2 cellular contexts compared by ENCODE assay signal in genomic region chr16:2719328-2720062, GRCh38.
TF ChIP-seq lines count a peak whose summit lies in the region.

No MANE protein-coding gene starts in this region.

TF ChIP-seq in A549, 52 proteins besides CTCF, POLR2A, EP300 and RAD21:
- TF ChIP-seq EHF (CRISPR knock-in tag; IDR thresholded peaks at IDR 0.05) (no peak), RFX5 (IDR thresholded peaks at IDR 0.05) (no peak), ATOH8 (CRISPR knock-in tag; IDR thresholded peaks at IDR 0.05; ENCODE audit: low read depth) (no peak)
- TF ChIP-seq, protein P1, sequence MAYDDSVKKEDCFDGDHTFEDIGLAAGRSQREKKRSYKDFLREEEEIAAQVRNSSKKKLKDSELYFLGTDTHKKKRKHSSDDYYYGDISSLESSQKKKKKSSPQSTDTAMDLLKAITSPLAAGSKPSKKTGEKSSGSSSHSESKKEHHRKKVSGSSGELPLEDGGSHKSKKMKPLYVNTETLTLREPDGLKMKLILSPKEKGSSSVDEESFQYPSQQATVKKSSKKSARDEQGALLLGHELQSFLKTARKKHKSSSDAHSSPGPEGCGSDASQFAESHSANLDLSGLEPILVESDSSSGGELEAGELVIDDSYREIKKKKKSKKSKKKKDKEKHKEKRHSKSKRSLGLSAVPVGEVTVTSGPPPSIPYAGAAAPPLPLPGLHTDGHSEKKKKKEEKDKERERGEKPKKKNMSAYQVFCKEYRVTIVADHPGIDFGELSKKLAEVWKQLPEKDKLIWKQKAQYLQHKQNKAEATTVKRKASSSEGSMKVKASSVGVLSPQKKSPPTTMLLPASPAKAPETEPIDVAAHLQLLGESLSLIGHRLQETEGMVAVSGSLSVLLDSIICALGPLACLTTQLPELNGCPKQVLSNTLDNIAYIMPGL (CRISPR knock-in tag; IDR thresholded peaks at IDR 0.05; ENCODE audit: borderline replicate concordance) = no peak

TF ChIP-seq in HCT116, 20 proteins besides CTCF, POLR2A, EP300 and RAD21:
- TF ChIP-seq EZH2phosphoT487 (IDR thresholded peaks at IDR 0.05; ENCODE audit: borderline replicate concordance) (no peak), TCF7L2 (IDR thresholded peaks at IDR 0.05; ENCODE audit: borderline replicate concordance, extremely low read depth, insufficient read depth, insufficient read length) (no peak), CBX3 (IDR thresholded peaks at IDR 0.05; ENCODE audit: low read depth) (no peak), FOSL1 (IDR thresholded peaks at IDR 0.05; ENCODE audit: low read depth) (no peak), ZFX (IDR thresholded peaks at IDR 0.05) (no peak), POLR2AphosphoS5 (IDR thresholded peaks at IDR 0.05; ENCODE audit: low read depth, low read length) (no peak), EGR1 (IDR thresholded peaks at IDR 0.05; ENCODE audit: low read depth) (no peak), CEBPB (IDR thresholded peaks at IDR 0.05; ENCODE audit: low read depth) (no peak), SP1 (IDR thresholded peaks at IDR 0.05; ENCODE audit: low read depth) (no peak), ELF1 (IDR thresholded peaks at IDR 0.05; ENCODE audit: borderline replicate concordance, low read depth) (no peak)
- TF ChIP-seq, protein P2, sequence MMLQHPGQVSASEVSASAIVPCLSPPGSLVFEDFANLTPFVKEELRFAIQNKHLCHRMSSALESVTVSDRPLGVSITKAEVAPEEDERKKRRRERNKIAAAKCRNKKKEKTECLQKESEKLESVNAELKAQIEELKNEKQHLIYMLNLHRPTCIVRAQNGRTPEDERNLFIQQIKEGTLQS (IDR thresholded peaks at IDR 0.05) = no peak
